In genomic region chr1:116786049-116786448, GRCh38 we compare ENCODE assay signal across 39 cellular contexts.
"Had no signal": no experiment of that assay in that cellular context is flagged by ENCODE, and none has a peak within 500 bp of the region (broad histone marks: within the 10 kb centered on the region; RNA-seq: fewer than 3 reads in every experiment).

No MANE protein-coding gene starts in this region.

- H3K9me3 ChIP-seq: adrenal gland, body of pancreas had no signal

- H3K27ac ChIP-seq: adrenal gland, body of pancreas, brain microvascular endothelial cell, breast epithelium, VCaP had no signal

- FAIRE-seq: astrocyte, TTC549 had no signal

- H3K9me3 Mint-ChIP-seq: activated T-helper 17 cell treated with anti-CD3 and anti-CD28 coated beads, Interleukin-2, amount 50 U/mL, for 72 hours; central memory CD8-positive, alpha-beta T cell had no signal

- H3K27me3 ChIP-seq: adrenal gland, body of pancreas, brain microvascular endothelial cell, breast epithelium had no signal

- H3K4me3 ChIP-seq: adrenal gland, body of pancreas, breast epithelium had no signal

- H3K4me3 Mint-ChIP-seq: activated B cell treated with CpG ODN at 0.5 μM for 24 hours; activated CD4-positive, alpha-beta memory T cell treated with anti-CD3 and anti-CD28 coated beads for 36 hours; activated CD4-positive, alpha-beta T cell treated with anti-CD3 and anti-CD28 coated beads, Interleukin-2, amount 10 ng/mL, durations not matched to agents 24 days and 14 days; activated CD8-positive, alpha-beta T cell treated with anti-CD3 and anti-CD28 coated beads for 36 hours; activated naive CD4-positive, alpha-beta T cell treated with anti-CD3 and anti-CD28 coated beads for 36 hours; activated naive CD8-positive, alpha-beta T cell treated with anti-CD3 and anti-CD28 coated beads for 36 hours; activated T-cell treated with anti-CD3 and anti-CD28 coated beads, Interleukin-2, amount 50 U/mL, for 4 hours; activated T-cell treated with anti-CD3 and anti-CD28 coated beads, Interleukin-2, amount 50 U/mL, for 72 hours; activated T-helper 1 cell treated with anti-CD3 and anti-CD28 coated beads, Interleukin-12 subunit alpha, Interleukin-12 subunit beta, Interleukin-2, Interleukin-4 antibody, amounts not matched to agents 30 ng/mL and 10 ng/mL and 1 ng/mL, durations not matched to agents 14 hours and 24 hours and 36 hours; activated T-helper 17 cell treated with anti-CD3 and anti-CD28 coated beads, Interleukin-2, amount 50 U/mL, for 72 hours; central memory CD8-positive, alpha-beta T cell; T-helper 1 cell treated with Interleukin-12 subunit alpha and Interleukin-12 subunit beta and Interleukin-4 antibody, amounts not matched to agents 30 μg/mL and 1 μg/mL, for 36 hours; T-helper 2 cell treated with Interferon-gamma antibody and Interleukin-4, amounts not matched to agents 5 μg/mL and 100 μg/mL, for 36 hours had no signal

- H3K4me1 ChIP-seq: adrenal gland, body of pancreas, breast epithelium had no signal

- H3K27ac Mint-ChIP-seq: activated B cell treated with CpG ODN at 0.5 μM for 24 hours; activated CD4-positive, alpha-beta memory T cell treated with anti-CD3 and anti-CD28 coated beads for 36 hours; activated CD4-positive, alpha-beta T cell treated with anti-CD3 and anti-CD28 coated beads, Interleukin-2, amount 10 ng/mL, durations not matched to agents 24 days and 14 days; activated CD8-positive, alpha-beta T cell treated with anti-CD3 and anti-CD28 coated beads for 36 hours; activated naive CD4-positive, alpha-beta T cell treated with anti-CD3 and anti-CD28 coated beads for 36 hours; activated naive CD4-positive, alpha-beta T cell treated with anti-CD3 and anti-CD28 coated beads, Interleukin-2, amount 50 U/mL, for 72 hours; activated naive CD8-positive, alpha-beta T cell treated with anti-CD3 and anti-CD28 coated beads for 36 hours; activated T-cell treated with anti-CD3 and anti-CD28 coated beads, Interleukin-2, amount 50 U/mL, for 72 hours; activated T-helper 1 cell treated with anti-CD3 and anti-CD28 coated beads, Interleukin-12 subunit alpha, Interleukin-12 subunit beta, Interleukin-2, Interleukin-4 antibody, amounts not matched to agents 30 ng/mL and 10 ng/mL and 1 ng/mL, durations not matched to agents 14 hours and 24 hours and 36 hours; activated T-helper 17 cell treated with anti-CD3 and anti-CD28 coated beads, Interleukin-2, amount 50 U/mL, for 72 hours; T-helper 1 cell treated with Interleukin-12 subunit alpha and Interleukin-12 subunit beta and Interleukin-4 antibody, amounts not matched to agents 30 μg/mL and 1 μg/mL, for 36 hours; T-helper 2 cell treated with Interferon-gamma antibody and Interleukin-4, amounts not matched to agents 5 μg/mL and 100 μg/mL, for 36 hours had no signal

- H3K27me3 Mint-ChIP-seq: activated CD4-positive, alpha-beta memory T cell treated with anti-CD3 and anti-CD28 coated beads for 36 hours; activated CD4-positive, alpha-beta T cell treated with anti-CD3 and anti-CD28 coated beads, Interleukin-2, amount 10 ng/mL, durations not matched to agents 24 days and 14 days; activated CD8-positive, alpha-beta T cell treated with anti-CD3 and anti-CD28 coated beads for 36 hours; activated naive CD8-positive, alpha-beta T cell treated with anti-CD3 and anti-CD28 coated beads for 36 hours; activated T-helper 17 cell treated with anti-CD3 and anti-CD28 coated beads, Interleukin-2, amount 50 U/mL, for 72 hours; central memory CD8-positive, alpha-beta T cell had no signal

- H3K4me1 Mint-ChIP-seq: activated B cell treated with CpG ODN at 0.5 μM for 24 hours had no signal

- H3K36me3 ChIP-seq: adrenal gland, brain microvascular endothelial cell, breast epithelium had no signal

- ATAC-seq: activated CD8-positive, alpha-beta T cell treated with anti-CD3 and anti-CD28 coated beads for 36 hours; activated naive CD4-positive, alpha-beta T cell treated with anti-CD3 and anti-CD28 coated beads, Interleukin-2, amount 50 U/mL, for 72 hours; activated T-cell treated with anti-CD3 and anti-CD28 coated beads, Interleukin-2, amount 50 U/mL, for 4 hours; activated T-cell treated with anti-CD3 and anti-CD28 coated beads, Interleukin-2, amount 50 U/mL, for 72 hours; activated T-helper 17 cell treated with anti-CD3 and anti-CD28 coated beads, Interleukin-2, amount 50 U/mL, for 72 hours; body of pancreas had no signal

- DNase-seq: activated B cell treated with CpG ODN at 0.5 μM for 24 hours; activated CD4-positive, alpha-beta memory T cell treated with anti-CD3 and anti-CD28 coated beads for 36 hours; activated CD4-positive, alpha-beta T cell treated with anti-CD3 and anti-CD28 coated beads for 4 hours; activated CD4-positive, alpha-beta T cell treated with anti-CD3 and anti-CD28 coated beads, Interleukin-2, amount 10 ng/mL, durations not matched to agents 24 days and 14 days; activated CD4-positive, alpha-beta T cell treated with anti-CD3 and anti-CD28 coated beads, Interleukin-2, amount 50 U/mL, for 1 hour; activated CD4-positive, alpha-beta T cell treated with anti-CD3 and anti-CD28 coated beads, Interleukin-2, amount 50 U/mL, for 4 hours; activated CD4-positive, CD25-positive, alpha-beta regulatory T cell treated with anti-CD3 and anti-CD28 coated beads, Interleukin-2, amount 50 U/mL, for 72 hours; activated CD8-positive, alpha-beta memory T cell treated with anti-CD3 and anti-CD28 coated beads, Interleukin-2, amount 50 U/mL, for 4 hours; activated CD8-positive, alpha-beta T cell treated with anti-CD3 and anti-CD28 coated beads for 36 hours; activated effector memory CD4-positive, alpha-beta T cell treated with anti-CD3 and anti-CD28 coated beads, Interleukin-2, amount 50 U/mL, for 16 hours; activated gamma-delta T cell treated with Interleukin-2 at 50 U/mL for 16 hours; activated naive CD4-positive, alpha-beta T cell; activated naive CD4-positive, alpha-beta T cell treated with anti-CD3 and anti-CD28 coated beads for 36 hours; activated naive CD4-positive, alpha-beta T cell treated with anti-CD3 and anti-CD28 coated beads, Interleukin-2, amount 50 U/mL, for 16 hours; activated naive CD8-positive, alpha-beta T cell treated with anti-CD3 and anti-CD28 coated beads for 36 hours; activated T-cell treated with anti-CD3 and anti-CD28 coated beads for 4 hours; activated T-cell treated with anti-CD3 and anti-CD28 coated beads, Interleukin-2, amount 50 U/mL, for 1 hour; activated T-cell treated with anti-CD3 and anti-CD28 coated beads, Interleukin-2, amount 50 U/mL, for 4 hours; activated T-cell treated with anti-CD3 and anti-CD28 coated beads, Interleukin-2, amount 50 U/mL, for 72 hours; adrenal gland; amniotic stem cell; aorta; body of pancreas; brain microvascular endothelial cell; caudate nucleus; SW 1271; T-helper 1 cell; T-helper 2 cell; T-helper 9 cell had no signal
